Comparison of ENCODE assay signal across 10 cellular contexts in the genomic region with DNA sequence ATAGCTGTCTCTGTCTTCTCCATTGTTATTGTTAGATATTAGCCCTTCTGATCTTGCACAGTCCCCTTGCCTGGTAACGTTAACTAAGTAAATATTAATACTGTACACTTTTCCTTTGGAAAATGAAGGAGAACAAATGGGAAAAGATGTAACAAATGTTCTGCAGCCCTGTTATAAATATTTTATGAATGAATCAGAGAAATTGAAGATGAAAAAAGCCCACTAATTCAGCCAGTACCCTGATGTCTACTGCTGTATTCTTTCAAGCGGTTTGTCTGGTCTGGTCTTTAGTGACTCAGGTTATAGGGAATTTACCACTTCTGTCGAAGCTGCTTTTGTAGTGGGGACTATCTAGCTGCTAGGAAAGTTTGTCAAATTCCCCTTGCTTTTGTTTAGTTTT.
DNase-seq lines count a peak whose midpoint lies in the region; ATAC-seq lines count a peak whose summit lies in the region.
"Had no signal": no experiment of that assay in that cellular context is flagged by ENCODE, and none has a peak within 500 bp of the region (broad histone marks: within the 10 kb centered on the region; RNA-seq: fewer than 3 reads in every experiment).

No MANE protein-coding gene starts in this region.

- ATAC-seq in HG03342 (IDR thresholded peaks at IDR 0.05; ENCODE audit: unreplicated experiment) (peak; percentile 64), GM21515 (IDR thresholded peaks at IDR 0.05; ENCODE audit: unreplicated experiment) (no peak)

- DNase-seq in stimulated activated CD4-positive, alpha-beta T cell treated with anti-CD3 and anti-CD28 coated beads, Interleukin-15, amount 100 ng/mL, for 24 hours: peak; percentile 20
- DNase-seq in stimulated activated CD4-positive, alpha-beta T cell treated with anti-CD3 and anti-CD28 coated beads, Interleukin-2, amount 100 ng/mL, for 24 hours: no peak
- DNase-seq in dermis blood vessel endothelial cell: peak; percentile 59
- peak; percentile 13 for DNase-seq in stromal cell of bone marrow (ENCODE audit: low read depth)
- DNase-seq in NCI-H345 (lab: John Stamatoyannopoulos, UW): no peak
- DNase-seq in inferior parietal cortex (ENCODE audit: extremely low spot score): no peak
- DNase-seq: effector CD8-positive, alpha-beta T cell; NCI-H524 treated with DMSO at 0.1 percent for 48 hours had no signal

Comparison
In these comparisons a context has a peak if more than half of its experiments do, and no peak if none do; other contexts are left out.
1. DNase-seq: peak in stimulated activated CD4-positive, alpha-beta T cell treated with anti-CD3 and anti-CD28 coated beads, Interleukin-15, amount 100 ng/mL, for 24 hours (single experiment), dermis blood vessel endothelial cell (single experiment) and stromal cell of bone marrow (single experiment); none in stimulated activated CD4-positive, alpha-beta T cell treated with anti-CD3 and anti-CD28 coated beads, Interleukin-2, amount 100 ng/mL, for 24 hours (0 of 2), NCI-H345 (single experiment) and inferior parietal cortex (single experiment).